In genomic region chr3:52308308-52308707, GRCh38 we compare ENCODE assay signal across 2 cellular contexts.
TF ChIP-seq lines count a peak whose summit lies in the region.

No MANE protein-coding gene starts in this region.

TF ChIP-seq in SK-N-SH, 30 proteins besides CTCF, POLR2A, EP300 and RAD21:
- TF ChIP-seq USF2 (IDR thresholded peaks at IDR 0.05; ENCODE audit: borderline replicate concordance, low read depth, low read length) (no peak), CHD2 (IDR thresholded peaks at IDR 0.05; ENCODE audit: low read length, partially characterized antibody) (no peak), GATA2 (CRISPR knock-in tag; IDR thresholded peaks at IDR 0.05) (no peak), TEAD4 (IDR thresholded peaks at IDR 0.05; ENCODE audit: borderline replicate concordance, insufficient read depth) (no peak), RXRA (IDR thresholded peaks at IDR 0.05; ENCODE audit: borderline replicate concordance, low read depth) (no peak), JUND (IDR thresholded peaks at IDR 0.05) (no peak), IRF3 (IDR thresholded peaks at IDR 0.05; ENCODE audit: low read depth, low read length) (no peak), RCOR1 (IDR thresholded peaks at IDR 0.05; ENCODE audit: low read length) (no peak), ELF1 (IDR thresholded peaks at IDR 0.05) (no peak), PBX3 (IDR thresholded peaks at IDR 0.05) (no peak), EZH2phosphoT487 (IDR thresholded peaks at IDR 0.05; ENCODE audit: borderline replicate concordance, low read depth) (no peak)
TF ChIP-seq in SK-N-SH: peak in this region for 0.

TF ChIP-seq in WTC11, 78 proteins besides CTCF, POLR2A, EP300 and RAD21 (continued from another document):
- TF ChIP-seq STAT6 (CRISPR knock-in tag; conservative IDR thresholded peaks at IDR 0.05; ENCODE audit: low read depth) = no peak
- TF ChIP-seq ATF2 (CRISPR knock-in tag; IDR thresholded peaks at IDR 0.05; ENCODE audit: borderline replicate concordance, low read depth) = no peak
- no peak for TF ChIP-seq FOXP1 (CRISPR knock-in tag; IDR thresholded peaks at IDR 0.05; ENCODE audit: borderline replicate concordance)
- TF ChIP-seq ZNF219 (CRISPR knock-in tag; IDR thresholded peaks at IDR 0.05; ENCODE audit: borderline replicate concordance) = no peak
- no peak for TF ChIP-seq MAX (CRISPR knock-in tag; IDR thresholded peaks at IDR 0.05)
- TF ChIP-seq ZNF671 (CRISPR knock-in tag; IDR thresholded peaks at IDR 0.05) = no peak
- no peak for TF ChIP-seq ZNF263 (CRISPR knock-in tag; IDR thresholded peaks at IDR 0.05; ENCODE audit: low read depth)
- no peak for TF ChIP-seq GRHL2 (CRISPR knock-in tag; IDR thresholded peaks at IDR 0.05; ENCODE audit: insufficient replicate concordance, severe bottlenecking)
- no peak for TF ChIP-seq CDX4 (CRISPR knock-in tag; IDR thresholded peaks at IDR 0.05; ENCODE audit: borderline replicate concordance)
- TF ChIP-seq ZNF281 (CRISPR knock-in tag; IDR thresholded peaks at IDR 0.05) = no peak
- no peak for TF ChIP-seq ESRRA (CRISPR knock-in tag; IDR thresholded peaks at IDR 0.05; ENCODE audit: borderline replicate concordance)
